20 cellular contexts compared by ENCODE assay signal in genomic region chr19:16516923-16517610, GRCh38. TPM values are rescaled to one million over a fixed set of nuclear protein-coding genes. Genes with fewer than 3 reads are reported as not detected.
DNase-seq lines count a peak whose midpoint lies in the region; ATAC-seq and TF ChIP-seq lines count a peak whose summit lies in the region.
"Had no signal": no experiment of that assay in that cellular context is flagged by ENCODE, and none has a peak within 500 bp of the region (broad histone marks: within the 10 kb centered on the region; RNA-seq: fewer than 3 reads in every experiment).

No MANE protein-coding gene starts in this region.

- H3K9me3 ChIP-seq in SK-N-SH = no peaks in the 10 kb centered on the region
- no peaks in the 10 kb centered on the region for H3K9me3 ChIP-seq in PC-3 (ENCODE audit: low read length)
- H3K9me3 ChIP-seq: gastroesophageal sphincter had no signal

- TF ChIP-seq RAD21 in SK-N-SH (IDR thresholded peaks at IDR 0.05; ENCODE audit: low read length) = no peak

- POLR2A ChIA-PET in SK-N-SH (lab: Yijun Ruan, JAX) (interaction anchor here (0.6 to 1.8 kb wide), 4 partner anchors 12 to 86 kb away, joined by 3 to 5 read pairs (median 4); no protein-coding TSS in a partner anchor), PC-3 (lab: Charles Lee; ENCODE audit: unreplicated experiment) (no interaction called here)

- CTCF ChIA-PET in SK-N-SH (lab: Yijun Ruan, JAX) (interaction anchor here (1.1 to 2.2 kb wide), 3 partner anchors 10 to 75 kb away, joined by 3 to 12 read pairs (median 6); no protein-coding TSS in a partner anchor), PC-3 (lab: Charles Lee) (no interaction called here)

- peaks cover 66% of the 10 kb centered on the region for H3K36me3 Mint-ChIP-seq in stimulated activated memory B cell treated with anti-CD40 and anti-IgM and Interleukin-4, amounts not matched to agents 10 μg/mL and 1 μg/mL and 100 μg/mL, for 72 hours

- H3F3A ChIP-seq in SK-N-SH (replicated peaks; ENCODE audit: insufficient read depth) = peaks cover 6% of the 10 kb centered on the region
- H3F3A ChIP-seq in PC-3 (ENCODE audit: low read length, unreplicated experiment) = peaks cover 4% of the 10 kb centered on the region

- H3K79me2 ChIP-seq in SK-N-SH (ENCODE audit: insufficient read depth) (no peaks in the 10 kb centered on the region), PC-3 (ENCODE audit: low read length) (no peaks in the 10 kb centered on the region)
- H3K79me2 ChIP-seq: parathyroid adenoma had no signal

- intact Hi-C loops in PC-3 (cut with micrococcal nuclease) = no loop called here

- no TSS peak for BruUV-seq in PC-3 (replicated peaks; lab: Mats Ljungman, UMichigan)

- no peaks in the 10 kb centered on the region for H3K4me1 Mint-ChIP-seq in stimulated activated memory B cell treated with anti-CD40 and anti-IgM and Interleukin-4, amounts not matched to agents 10 μg/mL and 1 μg/mL and 100 μg/mL, for 72 hours
- H3K4me1 Mint-ChIP-seq: activated B cell treated with CpG ODN at 0.5 μM for 24 hours, CD14-positive monocyte had no signal

- no peak for TF ChIP-seq POLR2A in erythroblast (IDR thresholded peaks at IDR 0.05; ENCODE audit: low read length)

- H4K20me1 ChIP-seq in SK-N-SH (ENCODE audit: insufficient read depth) (0 out of 2 replicates have a peak, but pooled peaks cover 8% of the 10 kb centered on the region), PC-3 (ENCODE audit: low read length) (peaks cover 8% of the 10 kb centered on the region; the same call in 1 of the 2 replicates)

- H3K9ac ChIP-seq in SK-N-SH = no peak overlapping the region
- H3K9ac ChIP-seq in PC-3 (ENCODE audit: low read length) = no peak overlapping the region
- H3K9ac ChIP-seq: parathyroid adenoma had no signal

- H3K27ac ChIP-seq in SK-N-SH (ENCODE audit: low read depth in 2 of 2, low read length in 1 of 2) (no peak overlapping the region), PC-3 (ENCODE audit: low read length) (no peak overlapping the region)
- H3K27ac ChIP-seq: gastroesophageal sphincter, parathyroid adenoma had no signal

- ATAC-seq in SK-N-SH treated with all-trans-retinoic acid at 6 μM for 48 hours (peak; percentile 4; the same call in 1 of the 3 replicates), PC-3 (peak; percentile 23), GM19397 (IDR thresholded peaks at IDR 0.05; ENCODE audit: unreplicated experiment) (no peak)
- peak; percentile 13 for ATAC-seq in stimulated activated memory B cell treated with anti-CD40 and anti-IgM and Interleukin-4, amounts not matched to agents 10 μg/mL and 1 μg/mL and 100 μg/mL, for 72 hours
- ATAC-seq in activated CD4-positive, CD25-positive, alpha-beta regulatory T cell treated with anti-CD3 and anti-CD28 coated beads, Interleukin-2, amount 50 U/mL, for 24 hours = no peak
- ATAC-seq: gastroesophageal sphincter had no signal

- H3K9me2 ChIP-seq in SK-N-SH = no peaks in the 10 kb centered on the region
- no peaks in the 10 kb centered on the region for H3K9me2 ChIP-seq in PC-3 (replicated peaks; ENCODE audit: low read length)

- H3K4me2 ChIP-seq in SK-N-SH (no peak overlapping the region), PC-3 (ENCODE audit: low read length) (no peak overlapping the region)

- H3K4me1 ChIP-seq in SK-N-SH (ENCODE audit: control insufficient read depth in 1 of 2, insufficient read depth in 2 of 2, low read depth in 1 of 2, low read length in 1 of 2) (no peaks in the 10 kb centered on the region), PC-3 (ENCODE audit: insufficient read depth, low read length) (no peaks in the 10 kb centered on the region)
- H3K4me1 ChIP-seq: gastroesophageal sphincter, parathyroid adenoma had no signal

- no peak overlapping the region for H3K4me3 Mint-ChIP-seq in stimulated activated memory B cell treated with anti-CD40 and anti-IgM and Interleukin-4, amounts not matched to agents 10 μg/mL and 1 μg/mL and 100 μg/mL, for 72 hours
- H3K4me3 Mint-ChIP-seq: activated B cell treated with CpG ODN at 0.5 μM for 24 hours, CD14-positive monocyte had no signal

- no peaks in the 10 kb centered on the region for H3K27me3 Mint-ChIP-seq in stimulated activated memory B cell treated with anti-CD40 and anti-IgM and Interleukin-4, amounts not matched to agents 10 μg/mL and 1 μg/mL and 100 μg/mL, for 72 hours
- H3K27me3 Mint-ChIP-seq: activated B cell treated with CpG ODN at 0.5 μM for 24 hours had no signal

- no peak for DNase-seq in SK-N-SH
- no peak for DNase-seq in PC-3
- peak; percentile 52 for DNase-seq in islet precursor cell
- DNase-seq in erythroblast (lab: John Stamatoyannopoulos, UW) = no peak
- DNase-seq: activated B cell treated with CpG ODN at 0.5 μM for 24 hours; activated naive CD4-positive, alpha-beta T cell; cortex of kidney; MM.1S; NCI-H1694 treated with DMSO at 0.1 percent for 48 hours; NCI-H2227 treated with DMSO at 0.1 percent for 48 hours had no signal

- no peaks in the 10 kb centered on the region for H3K9me3 Mint-ChIP-seq in stimulated activated memory B cell treated with anti-CD40 and anti-IgM and Interleukin-4, amounts not matched to agents 10 μg/mL and 1 μg/mL and 100 μg/mL, for 72 hours
- H3K9me3 Mint-ChIP-seq: activated B cell treated with CpG ODN at 0.5 μM for 24 hours had no signal

- 87% methylated on average over 13 of the region's 14 CpGs for WGBS in SK-N-SH (ENCODE audit: low lambda C conversion rate)

- H2AFZ ChIP-seq in SK-N-SH (ENCODE audit: low read depth) (no peak overlapping the region), PC-3 (ENCODE audit: low read length) (no peak overlapping the region)
- H2AFZ ChIP-seq: parathyroid adenoma had no signal

- TF ChIP-seq CTCF in SK-N-SH (IDR thresholded peaks at IDR 0.05) (no peak), PC-3 (conservative IDR thresholded peaks at IDR 0.05; ENCODE audit: low read depth, low read length) (no peak)

- H3K36me3 ChIP-seq in SK-N-SH (replicated peaks in 1 of 2; ENCODE audit: control insufficient read depth in 1 of 2, insufficient read depth in 2 of 2, low read length in 1 of 2) (peaks cover 19 to 64% of the 10 kb centered on the region in 2 experiments), PC-3 (ENCODE audit: low read depth, low read length) (peaks cover 39% of the 10 kb centered on the region)

- H3K4me3 ChIP-seq in SK-N-SH (ENCODE audit: low read depth in 2 of 2, low read length in 1 of 2) = no peak overlapping the region
- no peak overlapping the region for H3K4me3 ChIP-seq in PC-3 (ENCODE audit: low read length)
- H3K4me3 ChIP-seq: gastroesophageal sphincter, skin epidermis had no signal

- peak overlapping the region; percentile 17 for H3K27ac Mint-ChIP-seq in stimulated activated memory B cell treated with anti-CD40 and anti-IgM and Interleukin-4, amounts not matched to agents 10 μg/mL and 1 μg/mL and 100 μg/mL, for 72 hours
- H3K27ac Mint-ChIP-seq: activated B cell treated with CpG ODN at 0.5 μM for 24 hours had no signal

- no peak for TF ChIP-seq EP300 in SK-N-SH (IDR thresholded peaks at IDR 0.05; ENCODE audit: borderline replicate concordance in 1 of 2, low read depth in 1 of 2, low read length in 1 of 2)

- H3K27me3 ChIP-seq in SK-N-SH (ENCODE audit: insufficient read depth) = no peaks in the 10 kb centered on the region
- H3K27me3 ChIP-seq in PC-3 (ENCODE audit: low read length) = no peaks in the 10 kb centered on the region
- H3K27me3 ChIP-seq: gastroesophageal sphincter had no signal

TF ChIP-seq in SK-N-SH treated with all-trans-retinoic acid at 6 μM for 48 hours, 23 proteins besides CTCF, POLR2A, EP300 and RAD21:
- no peak for TF ChIP-seq BACH2 (CRISPR knock-in tag; IDR thresholded peaks at IDR 0.05; ENCODE audit: borderline replicate concordance)
- no peak for TF ChIP-seq CSDC2 (CRISPR knock-in tag; IDR thresholded peaks at IDR 0.05)
- no peak for TF ChIP-seq TOX (CRISPR knock-in tag; IDR thresholded peaks at IDR 0.05; ENCODE audit: borderline replicate concordance)
- no peak for TF ChIP-seq ESRRG (CRISPR knock-in tag; IDR thresholded peaks at IDR 0.05)
- no peak for TF ChIP-seq ZFP30 (CRISPR knock-in tag; IDR thresholded peaks at IDR 0.05)
TF ChIP-seq in SK-N-SH treated with all-trans-retinoic acid at 6 μM for 48 hours: peak in this region for 0.

TF ChIP-seq in SK-N-SH, 30 proteins besides CTCF, POLR2A, EP300 and RAD21:
- TF ChIP-seq NFIC (IDR thresholded peaks at IDR 0.05; ENCODE audit: borderline replicate concordance) = no peak
- no peak for TF ChIP-seq ELF1 (IDR thresholded peaks at IDR 0.05)
- TF ChIP-seq TCF12 (IDR thresholded peaks at IDR 0.05) = no peak
- no peak for TF ChIP-seq FOXM1 (IDR thresholded peaks at IDR 0.05; ENCODE audit: low read depth)

RNA-seq across cellular contexts. Expression of gene C19orf44, which starts 20.9 kb away (rescaled TPM):
- polyA plus RNA-seq in SK-N-SH (2012; rRNA removed) = 5.1 and 6.0 TPM in 2 replicates
- polyA plus RNA-seq in SK-N-SH (2012; cell fraction: cytosol; rRNA removed) = 3.7 and 4.7 TPM in 2 replicates
- polyA plus RNA-seq in SK-N-SH (2012; cell fraction: nucleus; rRNA removed) = 17.9 and 22.3 TPM in 2 replicates
- 2.5 and 5.2 TPM in 2 replicates for total RNA-seq in PC-3 (2014; rRNA removed)

RNA-seq across cellular contexts. Expression of gene CALR3, which starts 21.1 kb away (rescaled TPM):
- not detected in 2 replicates for polyA plus RNA-seq in SK-N-SH (2012; rRNA removed)
- polyA plus RNA-seq in SK-N-SH (2012; cell fraction: cytosol; rRNA removed) = 0.01 TPM in 1 of 2 replicates, not detected in the other
- polyA plus RNA-seq in SK-N-SH (2012; cell fraction: nucleus; rRNA removed) = not detected in 2 replicates
- total RNA-seq in PC-3 (2014; rRNA removed) = 0.47 TPM in 1 of 2 replicates, not detected in the other
- total RNA-seq: A673, activated B cell treated with CpG ODN at 0.5 μM for 24 hours, epithelial cell of proximal tubule, gastroesophageal sphincter had no signal
- polyA plus RNA-seq: CD14-positive monocyte had no signal

RNA-seq across cellular contexts. Expression of gene CHERP, which starts 25.2 kb away (rescaled TPM):
- polyA plus RNA-seq in SK-N-SH (2012; rRNA removed) = 7.7 and 16.8 TPM in 2 replicates
- polyA plus RNA-seq in SK-N-SH (2012; cell fraction: cytosol; rRNA removed) = 8.0 and 12.7 TPM in 2 replicates
- polyA plus RNA-seq in SK-N-SH (2012; cell fraction: nucleus; rRNA removed) = 52.6 and 53.5 TPM in 2 replicates
- total RNA-seq in PC-3 (2014; rRNA removed) = 13.4 and 24.2 TPM in 2 replicates

RNA-seq across cellular contexts. Expression of gene EPS15L1, which starts 45.3 kb away (rescaled TPM):
- 16.0 and 18.7 TPM in 2 replicates for polyA plus RNA-seq in SK-N-SH (2012; rRNA removed)
- 12.7 and 14.8 TPM in 2 replicates for polyA plus RNA-seq in SK-N-SH (2012; cell fraction: cytosol; rRNA removed)
- polyA plus RNA-seq in SK-N-SH (2012; cell fraction: nucleus; rRNA removed) = 31.2 and 35.4 TPM in 2 replicates
- total RNA-seq in PC-3 (2014; rRNA removed) = 18.1 and 23.8 TPM in 2 replicates

RNA-seq across cellular contexts. Expression of gene SLC35E1, which starts 55.1 kb away (rescaled TPM):
- 23.5 and 28.4 TPM in 2 replicates for polyA plus RNA-seq in SK-N-SH (2012; rRNA removed)
- 19.7 and 22.2 TPM in 2 replicates for polyA plus RNA-seq in SK-N-SH (2012; cell fraction: cytosol; rRNA removed)
- 25.7 and 34.0 TPM in 2 replicates for polyA plus RNA-seq in SK-N-SH (2012; cell fraction: nucleus; rRNA removed)
- total RNA-seq in PC-3 (2014; rRNA removed) = 52.6 and 62.3 TPM in 2 replicates

Comparison
In these comparisons a context has a peak if more than half of its experiments do, and no peak if none do; other contexts are left out.
1. ATAC-seq: peak in SK-N-SH treated with all-trans-retinoic acid at 6 μM for 48 hours (single experiment), PC-3 (single experiment) and stimulated activated memory B cell treated with anti-CD40 and anti-IgM and Interleukin-4, amounts not matched to agents 10 μg/mL and 1 μg/mL and 100 μg/mL, for 72 hours (single experiment); none in activated CD4-positive, CD25-positive, alpha-beta regulatory T cell treated with anti-CD3 and anti-CD28 coated beads, Interleukin-2, amount 50 U/mL, for 24 hours (0 of 2) and GM19397 (single experiment).